In genomic region chr2:17879913-17880274, GRCh38 we compare ENCODE assay signal across 9 cellular contexts.
DNase-seq lines count a peak whose midpoint lies in the region; ATAC-seq and TF ChIP-seq lines count a peak whose summit lies in the region.
"Had no signal": no experiment of that assay in that cellular context is flagged by ENCODE, and none has a peak within 500 bp of the region (broad histone marks: within the 10 kb centered on the region; RNA-seq: fewer than 3 reads in every experiment).

No MANE protein-coding gene starts in this region.

- no peaks in the 10 kb centered on the region for H3K36me3 Mint-ChIP-seq in nephron progenitor cell (ENCODE audit: low read depth)

- TF ChIP-seq CTCF in epithelial cell of esophagus (IDR thresholded peaks at IDR 0.05; ENCODE audit: insufficient read depth, low read depth, low read length, missing control alignments) (no peak), nephron progenitor cell (IDR thresholded peaks at IDR 0.05) (no peak)

- no peak overlapping the region for H3K27ac Mint-ChIP-seq in nephron progenitor cell

- peak overlapping the region; percentile 65 for H3K4me3 ChIP-seq in epithelial cell of esophagus (ENCODE audit: low read length)

- no peak for ATAC-seq in HG03039 (IDR thresholded peaks at IDR 0.05; ENCODE audit: unreplicated experiment)
- no peak for ATAC-seq in HG02763 (IDR thresholded peaks at IDR 0.05; ENCODE audit: unreplicated experiment)
- no peak for ATAC-seq in GM21423 (IDR thresholded peaks at IDR 0.05; ENCODE audit: unreplicated experiment)

- peaks cover 20% of the 10 kb centered on the region for H3K4me1 Mint-ChIP-seq in nephron progenitor cell

- no peaks in the 10 kb centered on the region for H3K9me3 Mint-ChIP-seq in nephron progenitor cell

- DNase-seq in COLO668 (lab: John Stamatoyannopoulos, UW; ENCODE audit: unreplicated experiment) (peak; percentile 39), NCI-H510A (lab: John Stamatoyannopoulos, UW) (peak; percentile 41), epithelial cell of esophagus (ENCODE audit: low read depth) (peak; percentile 55), nephron progenitor cell (no peak)
- DNase-seq in stimulated activated CD4-positive, alpha-beta T cell treated with anti-CD3 and anti-CD28 coated beads, Interleukin-2, amount 100 ng/mL, for 48 hours = no peak
- DNase-seq: activated naive CD4-positive, alpha-beta T cell had no signal

- peaks cover 71% of the 10 kb centered on the region for H3K27me3 Mint-ChIP-seq in nephron progenitor cell (ENCODE audit: low read depth, poor library complexity)

- peak overlapping the region; percentile 87 for H3K4me3 Mint-ChIP-seq in nephron progenitor cell

Comparison
In these comparisons a context has a peak if more than half of its experiments do, and no peak if none do; other contexts are left out.
1. DNase-seq: peak in COLO668 (single experiment), NCI-H510A (single experiment) and epithelial cell of esophagus (single experiment); none in nephron progenitor cell (single experiment) and stimulated activated CD4-positive, alpha-beta T cell treated with anti-CD3 and anti-CD28 coated beads, Interleukin-2, amount 100 ng/mL, for 48 hours (0 of 2).